Comparison of ENCODE assay signal across 8 cellular contexts in the genomic region with DNA sequence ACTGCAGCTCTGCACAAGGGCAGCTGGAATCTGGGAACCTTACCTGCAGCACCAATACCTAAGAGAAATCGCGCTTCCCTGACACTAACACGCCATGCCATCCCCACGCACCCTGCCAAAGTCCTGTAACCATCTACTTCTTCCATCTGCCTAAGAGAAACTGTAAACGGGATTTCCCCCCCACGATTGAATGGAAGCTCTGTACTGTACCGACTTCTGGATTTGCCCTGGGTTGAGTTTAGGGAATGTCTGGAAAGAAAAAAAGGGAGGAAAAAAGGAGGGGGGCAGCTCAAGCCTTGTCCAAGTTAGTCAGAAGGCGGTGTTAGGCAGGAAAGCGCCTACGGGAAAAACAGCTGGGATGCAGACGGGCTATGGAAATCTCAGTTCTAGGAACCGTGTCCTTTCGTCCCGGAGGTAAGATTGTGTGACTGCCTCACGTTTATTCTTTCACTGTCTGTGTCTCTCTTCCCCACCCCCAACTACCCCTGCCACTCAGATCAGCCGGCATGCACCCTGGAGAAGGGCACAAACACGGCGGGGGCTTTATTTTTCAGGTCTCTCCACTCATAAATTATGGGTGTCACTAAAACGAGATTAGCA.
DNase-seq lines count a peak whose midpoint lies in the region; ATAC-seq, FAIRE-seq and TF ChIP-seq lines count a peak whose summit lies in the region.

No MANE protein-coding gene starts in this region.

- H2AFZ ChIP-seq in PC-3 (ENCODE audit: low read length) (peak overlapping the region; percentile 86), fibroblast of lung (ENCODE audit: low read length) (peak overlapping the region; percentile 68)

- H3K4me1 ChIP-seq in PC-3 (ENCODE audit: insufficient read depth, low read length): peaks cover 13% of the 10 kb centered on the region
- H3K4me1 ChIP-seq in fibroblast of lung (ENCODE audit: control insufficient read depth, extremely low read depth, insufficient read depth, low read length): no peaks in the 10 kb centered on the region
- peaks cover 0 to 3% (median 0%) of the 10 kb centered on the region in 3 donors for H3K4me1 ChIP-seq in pancreas

- H3K4me2 ChIP-seq in PC-3 (ENCODE audit: low read length): peak overlapping the region; percentile 94
- peak overlapping the region; percentile 82 for H3K4me2 ChIP-seq in fibroblast of lung (ENCODE audit: extremely low read depth, insufficient read depth, low read length)

- POLR2A ChIA-PET in PC-3 (lab: Charles Lee; ENCODE audit: unreplicated experiment): no interaction called here

- no peak for FAIRE-seq in pancreas (lab: Jason Lieb, UNC)

- H3K27ac ChIP-seq in PC-3 (ENCODE audit: low read length): no peak overlapping the region
- no peak overlapping the region for H3K27ac ChIP-seq in fibroblast of lung (ENCODE audit: insufficient read depth, low read length)
- peak overlapping the region in 1 of 4 donors; percentile 62 for H3K27ac ChIP-seq in pancreas

- no peaks in the 10 kb centered on the region for H3K36me3 ChIP-seq in PC-3 (ENCODE audit: low read depth, low read length)
- H3K36me3 ChIP-seq in fibroblast of lung (ENCODE audit: control insufficient read depth, insufficient read depth, low read length): no peaks in the 10 kb centered on the region
- H3K36me3 ChIP-seq in pancreas: no peaks in the 10 kb centered on the region

- 1 to 2% methylated on average over 19 of the region's 19 CpGs for WGBS in pancreas, 2 donors

- H3K9me3 ChIP-seq in PC-3 (ENCODE audit: low read length) (no peaks in the 10 kb centered on the region), fibroblast of lung (ENCODE audit: control insufficient read depth, insufficient read depth, low read depth, low read length) (no peaks in the 10 kb centered on the region), pancreas (no peaks in the 10 kb centered on the region)

- ATAC-seq in PC-3 (peak; percentile 13), pancreas (peak; percentile 27 to 49 (median 36)), HG03135 (IDR thresholded peaks at IDR 0.05; ENCODE audit: unreplicated experiment) (no peak)

- H3F3A ChIP-seq in PC-3 (ENCODE audit: low read length, unreplicated experiment): no peaks in the 10 kb centered on the region

- intact Hi-C loops in PC-3 (cut with micrococcal nuclease): loop anchor here (1.0 to 2.0 kb wide), 2 partner anchors 962 to 1705 kb away; no protein-coding TSS in a partner anchor
- intact Hi-C loops in pancreas (cut with DNase I): loop anchor here in 2 of 3 donors (10.0 kb wide), 1 partner anchor 1288 kb away; no protein-coding TSS in a partner anchor

- H3K79me2 ChIP-seq in PC-3 (ENCODE audit: low read length) (no peaks in the 10 kb centered on the region), fibroblast of lung (ENCODE audit: control insufficient read depth, insufficient read depth, low read length) (no peaks in the 10 kb centered on the region)

- CTCF ChIA-PET in PC-3 (lab: Charles Lee): interaction anchor here (0.6 to 1.7 kb wide), 7 partner anchors 360 to 1823 kb away, joined by 3 to 11 read pairs (median 3); no protein-coding TSS in a partner anchor

- peak overlapping the region; percentile 68 for H3K4me3 ChIP-seq in PC-3 (ENCODE audit: low read length)
- H3K4me3 ChIP-seq in fibroblast of lung (replicated peaks in 1 of 4; ENCODE audit: control extremely low read depth in 1 of 4, insufficient read depth in 1 of 4, low read depth in 3 of 4, low read length in 4 of 4): peak overlapping the region; percentile 30 to 63 (median 50)
- H3K4me3 ChIP-seq in pancreas: peak overlapping the region in 3 of 4 donors; percentile 24 to 54 (median 33)

- no peaks in the 10 kb centered on the region for H3K9me2 ChIP-seq in PC-3 (replicated peaks; ENCODE audit: low read length)

- H3K9ac ChIP-seq in PC-3 (ENCODE audit: low read length) (no peak overlapping the region), fibroblast of lung (ENCODE audit: insufficient read depth, low read length) (no peak overlapping the region)

- no peak for TF ChIP-seq CTCF in PC-3 (conservative IDR thresholded peaks at IDR 0.05; ENCODE audit: low read depth, low read length)
- TF ChIP-seq CTCF in fibroblast of lung (conservative IDR thresholded peaks at IDR 0.05 in 1 of 2, IDR thresholded peaks at IDR 0.05 in 1 of 2; ENCODE audit: low read depth in 1 of 2, low read length in 2 of 2): no peak
- no peak for TF ChIP-seq CTCF in pancreas (IDR thresholded peaks at IDR 0.05)

- H3K27me3 ChIP-seq in PC-3 (ENCODE audit: low read length) (peaks cover 84% of the 10 kb centered on the region), fibroblast of lung (ENCODE audit: control insufficient read depth, insufficient read depth, low read length) (peaks cover 18% of the 10 kb centered on the region), pancreas (peaks cover 0 to 3% (median 0%) of the 10 kb centered on the region in 4 donors)

- DNase-seq in Daoy (ENCODE audit: low read depth) (peak; percentile 17), PC-3 (no peak), fibroblast of lung (ENCODE audit: low read depth in 2 of 2) (peak; percentile 11 to 35), pancreas (peak in 1 of 6 donors; percentile 22), midbrain (lab: John Stamatoyannopoulos, UW) (no peak), NCI-H146 (lab: John Stamatoyannopoulos, UW) (no peak)
- DNase-seq in activated CD8-positive, alpha-beta memory T cell treated with anti-CD3 and anti-CD28 coated beads for 24 hours: no peak

- BruUV-seq in PC-3 (replicated peaks; lab: Mats Ljungman, UMichigan): no TSS peak

- H4K20me1 ChIP-seq in PC-3 (ENCODE audit: low read length) (no peaks in the 10 kb centered on the region), fibroblast of lung (ENCODE audit: control insufficient read depth, extremely low read depth, insufficient read depth, low read length) (no peaks in the 10 kb centered on the region)

Comparison
In these comparisons a context has a peak if more than half of its experiments do, and no peak if none do; other contexts are left out.
1. DNase-seq: peak in Daoy (single experiment) and fibroblast of lung (2 of 2); none in PC-3 (single experiment), midbrain (single experiment), NCI-H146 (single experiment) and activated CD8-positive, alpha-beta memory T cell treated with anti-CD3 and anti-CD28 coated beads for 24 hours (single experiment).
2. Peak in every context shown above with its lines, with median percentiles within 50 percentile points of each other: H3K4me3 ChIP-seq.